ENCODE assay signal across 8 cellular contexts in genomic region chr9:122464633-122465567, GRCh38. TPM values are rescaled to one million over a fixed set of nuclear protein-coding genes. Genes with fewer than 3 reads are reported as not detected.
A peak's percentile ranks its signal among the peaks of the same experiment; 100 is the strongest.
DNase-seq lines count a peak whose midpoint lies in the region; ATAC-seq and TF ChIP-seq lines count a peak whose summit lies in the region.

No MANE protein-coding gene starts in this region.

- H3K27me3 ChIP-seq in GM06990 (replicated peaks; ENCODE audit: control insufficient read depth, insufficient read depth, low read length) (no peaks in the 10 kb centered on the region), left ventricle myocardium inferior (ENCODE audit: low read depth) (peaks cover 45% of the 10 kb centered on the region), aorta (ENCODE audit: control insufficient read depth in 1 of 2, insufficient read depth in 2 of 2, low read length in 1 of 2) (no peaks in the 10 kb centered on the region)

- peaks cover 5% of the 10 kb centered on the region for H3K9me3 ChIP-seq in left ventricle myocardium inferior (replicated peaks)
- H3K9me3 ChIP-seq in aorta (ENCODE audit: control insufficient read depth, low read length) = no peaks in the 10 kb centered on the region

- WGBS in aorta, 2 donors = 10% methylated on average over 10 of the region's 10 CpGs

- peak; percentile 72 for ATAC-seq in HG02610 (IDR thresholded peaks at IDR 0.05; ENCODE audit: unreplicated experiment)
- peak; percentile 84 for ATAC-seq in aorta (ENCODE audit: low FRiP score)

- intact Hi-C loops in left ventricle myocardium inferior (cut with micrococcal nuclease) = loop anchor here (2.0 kb wide), 1 partner anchor 346 kb away; no protein-coding TSS in a partner anchor
- intact Hi-C loops in aorta (cut with DNase I) = loop anchor here (2.0 to 5.0 kb wide), 3 partner anchors 344 to 887 kb away; no protein-coding TSS in a partner anchor

- H3K4me3 ChIP-seq in GM06990 (replicated peaks; ENCODE audit: low read depth, low read length) = peak overlapping the region; percentile 57
- peak overlapping the region; percentile 57 for H3K4me3 ChIP-seq in left ventricle myocardium inferior
- H3K4me3 ChIP-seq in aorta (ENCODE audit: low read length in 2 of 2) = peak overlapping the region; percentile 26 to 38

- TF ChIP-seq CTCF in GM06990 (IDR thresholded peaks at IDR 0.05; ENCODE audit: insufficient read depth, low read length, poor library complexity, severe bottlenecking) (peak; percentile 84), left ventricle myocardium inferior (IDR thresholded peaks at IDR 0.05; ENCODE audit: borderline replicate concordance) (peak; percentile 82)

- H3K27ac ChIP-seq in left ventricle myocardium inferior (replicated peaks) (no peak overlapping the region), aorta (ENCODE audit: low read depth in 1 of 2, low read length in 2 of 2) (no peak overlapping the region)

- no peaks in the 10 kb centered on the region for H3K36me3 ChIP-seq in GM06990 (ENCODE audit: control insufficient read depth, insufficient read depth, low read length)
- H3K36me3 ChIP-seq in left ventricle myocardium inferior = no peaks in the 10 kb centered on the region
- no peaks in the 10 kb centered on the region for H3K36me3 ChIP-seq in aorta (ENCODE audit: control insufficient read depth in 1 of 2, insufficient read depth in 2 of 2, low read length in 1 of 2)

- peaks cover 15% of the 10 kb centered on the region for H3K4me1 ChIP-seq in left ventricle myocardium inferior
- H3K4me1 ChIP-seq in aorta (ENCODE audit: control insufficient read depth in 1 of 2, insufficient read depth in 2 of 2, low read length in 2 of 2) = no peaks in the 10 kb centered on the region

- DNase-seq in GM06990 (ENCODE audit: extremely low read depth, insufficient read length) (peak; percentile 24), NCI-H1417 treated with DMSO at 0.1 percent for 48 hours (lab: John Stamatoyannopoulos, UW) (peak; percentile 62), T follicular helper cell (ENCODE audit: low read depth) (peak; percentile 38), amniotic epithelial cell (ENCODE audit: low read depth) (peak; percentile 76), left ventricle myocardium inferior (peak; percentile 35), retina (peak; percentile 58), aorta (peak; percentile 76 to 78)

RNA-seq across cellular contexts. Expression of gene OR1J1, which starts 12.8 kb away (rescaled TPM):
- total RNA-seq in left ventricle myocardium inferior = not detected
- total RNA-seq in aorta = not detected
- polyA plus RNA-seq in aorta = not detected

RNA-seq across cellular contexts. Expression of gene OR1J2, which starts 45.7 kb away (rescaled TPM):
- total RNA-seq in left ventricle myocardium inferior (not detected), aorta (not detected)
- not detected for polyA plus RNA-seq in aorta

RNA-seq across cellular contexts. Expression of gene OR1J4, which starts 54.0 kb away (rescaled TPM):
- not detected for total RNA-seq in left ventricle myocardium inferior
- not detected for total RNA-seq in aorta
- polyA plus RNA-seq in aorta = not detected

Comparison
In these comparisons a context has a peak if more than half of its experiments do, and no peak if none do; other contexts are left out.
1. DNase-seq: peak in every context shown above with its lines; median percentile 77 in aorta; 76 in amniotic epithelial cell; 62 in NCI-H1417 treated with DMSO at 0.1 percent for 48 hours; 58 in retina; 38 in T follicular helper cell; 35 in left ventricle myocardium inferior; 24 in GM06990.